In the genomic region with DNA sequence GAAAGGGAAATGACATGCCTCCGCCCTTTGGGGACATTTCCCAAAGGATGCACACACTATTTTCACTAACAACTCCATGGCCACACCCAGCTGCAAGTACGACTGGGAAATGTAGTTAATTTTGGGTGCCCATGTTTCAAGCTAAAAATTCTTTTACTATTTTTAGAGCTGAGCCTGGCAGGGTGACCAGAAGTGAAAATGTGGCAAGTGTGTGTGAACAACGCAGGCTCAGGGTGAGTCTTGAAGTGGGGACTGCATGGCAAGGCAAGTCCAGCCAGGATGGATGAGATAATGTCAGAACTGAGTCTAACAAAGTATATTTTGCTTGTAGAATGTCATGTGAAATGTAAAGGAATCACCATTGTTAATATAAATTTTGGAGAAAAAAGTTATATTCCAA, we compare ENCODE assay signal across 15 cellular contexts.
"Had no signal": no experiment of that assay in that cellular context is flagged by ENCODE, and none has a peak within 500 bp of the region (broad histone marks: within the 10 kb centered on the region; RNA-seq: fewer than 3 reads in every experiment).

No MANE protein-coding gene starts in this region.

- H3K36me3 ChIP-seq: cardiac muscle cell, esophagus squamous epithelium, pancreas, stomach, WERI-Rb-1 had no signal

- H3K27ac ChIP-seq: cardiac muscle cell, esophagus squamous epithelium, pancreas, stomach, WERI-Rb-1 had no signal

- H3K27me3 ChIP-seq: cardiac muscle cell, esophagus squamous epithelium, pancreas, stomach had no signal

- H3K4me3 ChIP-seq: cardiac muscle cell, esophagus squamous epithelium, pancreas, stomach had no signal

- H3K27ac Mint-ChIP-seq: activated CD4-positive, alpha-beta T cell treated with anti-CD3 and anti-CD28 coated beads for 36 hours; activated CD8-positive, alpha-beta T cell treated with anti-CD3 and anti-CD28 coated beads for 36 hours; activated T-helper 1 cell treated with anti-CD3 and anti-CD28 coated beads, Interleukin-12 subunit alpha, Interleukin-12 subunit beta, Interleukin-2, Interleukin-4 antibody, amounts not matched to agents 30 ng/mL and 10 ng/mL and 1 ng/mL, durations not matched to agents 14 hours and 24 hours and 36 hours had no signal

- H3K9me3 ChIP-seq: pancreas had no signal

- H3K4me3 Mint-ChIP-seq: activated CD4-positive, alpha-beta T cell treated with anti-CD3 and anti-CD28 coated beads for 36 hours; activated CD8-positive, alpha-beta T cell treated with anti-CD3 and anti-CD28 coated beads for 36 hours; activated T-helper 1 cell treated with anti-CD3 and anti-CD28 coated beads, Interleukin-12 subunit alpha, Interleukin-12 subunit beta, Interleukin-2, Interleukin-4 antibody, amounts not matched to agents 30 ng/mL and 10 ng/mL and 1 ng/mL, durations not matched to agents 14 hours and 24 hours and 36 hours had no signal

- H3K4me1 ChIP-seq: pancreas had no signal

- DNase-seq: activated CD4-positive, alpha-beta T cell treated with anti-CD3 and anti-CD28 coated beads for 36 hours; activated CD8-positive, alpha-beta memory T cell treated with anti-CD3 and anti-CD28 coated beads, Interleukin-2, amount 50 U/mL, for 4 hours; activated CD8-positive, alpha-beta T cell treated with anti-CD3 and anti-CD28 coated beads for 36 hours; activated naive CD4-positive, alpha-beta T cell treated with Interleukin-2 at 50 U/mL for 16 hours; esophagus squamous epithelium; foreskin melanocyte; head of caudate nucleus; mesendoderm; pancreas; retina; small intestine; stomach; WERI-Rb-1 had no signal

- ATAC-seq: activated CD4-positive, alpha-beta T cell treated with anti-CD3 and anti-CD28 coated beads for 36 hours; activated CD8-positive, alpha-beta T cell treated with anti-CD3 and anti-CD28 coated beads for 36 hours; pancreas had no signal
